Comparison of ENCODE assay signal across 7 cellular contexts in the genomic region with DNA sequence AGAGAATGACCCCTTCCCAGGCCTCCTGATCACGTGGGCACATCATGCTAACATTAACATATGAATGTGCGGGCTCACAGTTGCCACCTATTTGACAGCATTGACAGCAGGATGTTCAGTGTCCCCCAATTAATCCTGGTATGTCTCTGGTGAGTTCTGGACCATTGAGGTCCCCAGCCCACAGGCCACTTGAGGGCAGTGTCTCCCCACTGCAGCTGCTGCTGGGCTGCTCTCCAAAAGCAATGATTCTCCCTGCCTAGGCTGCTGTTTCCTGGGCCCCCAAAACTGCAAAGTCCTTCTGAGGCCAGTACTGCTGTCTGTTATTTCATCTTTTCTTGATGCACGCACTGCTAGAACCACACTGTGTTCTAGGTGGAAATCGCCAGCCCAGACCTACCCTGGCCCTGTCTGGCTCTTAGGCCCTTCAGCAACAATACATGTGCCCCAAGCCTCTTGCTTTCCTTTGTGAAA. TPM values are rescaled to one million over a fixed set of nuclear protein-coding genes. Genes with fewer than 3 reads are reported as not detected.
A peak's percentile ranks its signal among the peaks of the same experiment; 100 is the strongest.
DNase-seq lines count a peak whose midpoint lies in the region; ATAC-seq and TF ChIP-seq lines count a peak whose summit lies in the region.

No MANE protein-coding gene starts in this region.

- DNase-seq in GM23338 (ENCODE audit: low spot score), result peak; percentile 84
- DNase-seq in NCI-H2227 (lab: John Stamatoyannopoulos, UW; ENCODE audit: unreplicated experiment), result peak; percentile 50
- DNase-seq in colonic mucosa, result no peak
- DNase-seq in medulla oblongata (ENCODE audit: extremely low spot score), result peak; percentile 60
- DNase-seq in GDM1 (lab: John Stamatoyannopoulos, UW), result no peak

- no peaks in the 10 kb centered on the region for H3K4me1 ChIP-seq in GM23338 (ENCODE audit: insufficient read depth)
- no peaks in the 10 kb centered on the region for H3K4me1 ChIP-seq in colonic mucosa

- no peaks in the 10 kb centered on the region for H3K79me2 ChIP-seq in GM23338 (replicated peaks; ENCODE audit: insufficient read depth)

- no peaks in the 10 kb centered on the region for H3F3A ChIP-seq in GM23338 (replicated peaks; ENCODE audit: low read depth)

- H3K27me3 Mint-ChIP-seq in GM23338 (ENCODE audit: insufficient read depth, low read depth, poor library complexity), result no peaks in the 10 kb centered on the region

- no peaks in the 10 kb centered on the region for H4K20me1 ChIP-seq in GM23338 (replicated peaks; ENCODE audit: insufficient read depth)

- H3K27ac Mint-ChIP-seq in GM23338, result no peak overlapping the region

- no peak overlapping the region for H3K27ac ChIP-seq in GM23338 (ENCODE audit: low read depth)
- H3K27ac ChIP-seq in colonic mucosa, result no peak overlapping the region

- intact Hi-C loops in colonic mucosa (cut with DNase I), result loop anchor here (10.0 kb wide), 1 partner anchor 278 kb away; no protein-coding TSS in a partner anchor

- no peaks in the 10 kb centered on the region for H3K36me3 Mint-ChIP-seq in GM23338 (ENCODE audit: low read depth)

- no peaks in the 10 kb centered on the region for H3K9me2 ChIP-seq in GM23338 (ENCODE audit: insufficient read depth)

- H3K9ac ChIP-seq in colonic mucosa (ENCODE audit: low read depth in 2 of 2, low read length in 2 of 2), result no peak overlapping the region

- H3K9me3 ChIP-seq in colonic mucosa, result no peaks in the 10 kb centered on the region

- H3K36me3 ChIP-seq in GM23338 (ENCODE audit: insufficient read depth) (no peaks in the 10 kb centered on the region), colonic mucosa (no peaks in the 10 kb centered on the region)

- TF ChIP-seq CTCF in GM23338 (conservative IDR thresholded peaks at IDR 0.05; ENCODE audit: low read depth in 2 of 2) (peak; percentile 90 to 97), colonic mucosa (IDR thresholded peaks at IDR 0.05) (peak; percentile 40)

- peaks cover 7% of the 10 kb centered on the region for H3K4me1 Mint-ChIP-seq in GM23338

- no peak overlapping the region for H3K4me3 ChIP-seq in GM23338
- H3K4me3 ChIP-seq in colonic mucosa, result no peak overlapping the region

- no peaks in the 10 kb centered on the region for H3K9me3 Mint-ChIP-seq in GM23338

- ATAC-seq in GM23338 (peak; percentile 100), GM21723 (IDR thresholded peaks at IDR 0.05; ENCODE audit: unreplicated experiment) (no peak), GM21786 (IDR thresholded peaks at IDR 0.05; ENCODE audit: unreplicated experiment) (no peak)

- no peak overlapping the region for H3K4me2 ChIP-seq in GM23338

- no peaks in the 10 kb centered on the region for H3K27me3 ChIP-seq in GM23338 (ENCODE audit: insufficient read depth)
- no peaks in the 10 kb centered on the region for H3K27me3 ChIP-seq in colonic mucosa

- H2AFZ ChIP-seq in GM23338, result peak overlapping the region; percentile 95

- H3K4me3 Mint-ChIP-seq in GM23338, result no peak overlapping the region

TF ChIP-seq in GM23338, 12 proteins besides CTCF, POLR2A, EP300 and RAD21 (continues in another document):
- TF ChIP-seq, protein P1, sequence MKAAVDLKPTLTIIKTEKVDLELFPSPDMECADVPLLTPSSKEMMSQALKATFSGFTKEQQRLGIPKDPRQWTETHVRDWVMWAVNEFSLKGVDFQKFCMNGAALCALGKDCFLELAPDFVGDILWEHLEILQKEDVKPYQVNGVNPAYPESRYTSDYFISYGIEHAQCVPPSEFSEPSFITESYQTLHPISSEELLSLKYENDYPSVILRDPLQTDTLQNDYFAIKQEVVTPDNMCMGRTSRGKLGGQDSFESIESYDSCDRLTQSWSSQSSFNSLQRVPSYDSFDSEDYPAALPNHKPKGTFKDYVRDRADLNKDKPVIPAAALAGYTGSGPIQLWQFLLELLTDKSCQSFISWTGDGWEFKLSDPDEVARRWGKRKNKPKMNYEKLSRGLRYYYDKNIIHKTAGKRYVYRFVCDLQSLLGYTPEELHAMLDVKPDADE (IDR thresholded peaks at IDR 0.05), result no peak
- TF ChIP-seq, protein P2, sequence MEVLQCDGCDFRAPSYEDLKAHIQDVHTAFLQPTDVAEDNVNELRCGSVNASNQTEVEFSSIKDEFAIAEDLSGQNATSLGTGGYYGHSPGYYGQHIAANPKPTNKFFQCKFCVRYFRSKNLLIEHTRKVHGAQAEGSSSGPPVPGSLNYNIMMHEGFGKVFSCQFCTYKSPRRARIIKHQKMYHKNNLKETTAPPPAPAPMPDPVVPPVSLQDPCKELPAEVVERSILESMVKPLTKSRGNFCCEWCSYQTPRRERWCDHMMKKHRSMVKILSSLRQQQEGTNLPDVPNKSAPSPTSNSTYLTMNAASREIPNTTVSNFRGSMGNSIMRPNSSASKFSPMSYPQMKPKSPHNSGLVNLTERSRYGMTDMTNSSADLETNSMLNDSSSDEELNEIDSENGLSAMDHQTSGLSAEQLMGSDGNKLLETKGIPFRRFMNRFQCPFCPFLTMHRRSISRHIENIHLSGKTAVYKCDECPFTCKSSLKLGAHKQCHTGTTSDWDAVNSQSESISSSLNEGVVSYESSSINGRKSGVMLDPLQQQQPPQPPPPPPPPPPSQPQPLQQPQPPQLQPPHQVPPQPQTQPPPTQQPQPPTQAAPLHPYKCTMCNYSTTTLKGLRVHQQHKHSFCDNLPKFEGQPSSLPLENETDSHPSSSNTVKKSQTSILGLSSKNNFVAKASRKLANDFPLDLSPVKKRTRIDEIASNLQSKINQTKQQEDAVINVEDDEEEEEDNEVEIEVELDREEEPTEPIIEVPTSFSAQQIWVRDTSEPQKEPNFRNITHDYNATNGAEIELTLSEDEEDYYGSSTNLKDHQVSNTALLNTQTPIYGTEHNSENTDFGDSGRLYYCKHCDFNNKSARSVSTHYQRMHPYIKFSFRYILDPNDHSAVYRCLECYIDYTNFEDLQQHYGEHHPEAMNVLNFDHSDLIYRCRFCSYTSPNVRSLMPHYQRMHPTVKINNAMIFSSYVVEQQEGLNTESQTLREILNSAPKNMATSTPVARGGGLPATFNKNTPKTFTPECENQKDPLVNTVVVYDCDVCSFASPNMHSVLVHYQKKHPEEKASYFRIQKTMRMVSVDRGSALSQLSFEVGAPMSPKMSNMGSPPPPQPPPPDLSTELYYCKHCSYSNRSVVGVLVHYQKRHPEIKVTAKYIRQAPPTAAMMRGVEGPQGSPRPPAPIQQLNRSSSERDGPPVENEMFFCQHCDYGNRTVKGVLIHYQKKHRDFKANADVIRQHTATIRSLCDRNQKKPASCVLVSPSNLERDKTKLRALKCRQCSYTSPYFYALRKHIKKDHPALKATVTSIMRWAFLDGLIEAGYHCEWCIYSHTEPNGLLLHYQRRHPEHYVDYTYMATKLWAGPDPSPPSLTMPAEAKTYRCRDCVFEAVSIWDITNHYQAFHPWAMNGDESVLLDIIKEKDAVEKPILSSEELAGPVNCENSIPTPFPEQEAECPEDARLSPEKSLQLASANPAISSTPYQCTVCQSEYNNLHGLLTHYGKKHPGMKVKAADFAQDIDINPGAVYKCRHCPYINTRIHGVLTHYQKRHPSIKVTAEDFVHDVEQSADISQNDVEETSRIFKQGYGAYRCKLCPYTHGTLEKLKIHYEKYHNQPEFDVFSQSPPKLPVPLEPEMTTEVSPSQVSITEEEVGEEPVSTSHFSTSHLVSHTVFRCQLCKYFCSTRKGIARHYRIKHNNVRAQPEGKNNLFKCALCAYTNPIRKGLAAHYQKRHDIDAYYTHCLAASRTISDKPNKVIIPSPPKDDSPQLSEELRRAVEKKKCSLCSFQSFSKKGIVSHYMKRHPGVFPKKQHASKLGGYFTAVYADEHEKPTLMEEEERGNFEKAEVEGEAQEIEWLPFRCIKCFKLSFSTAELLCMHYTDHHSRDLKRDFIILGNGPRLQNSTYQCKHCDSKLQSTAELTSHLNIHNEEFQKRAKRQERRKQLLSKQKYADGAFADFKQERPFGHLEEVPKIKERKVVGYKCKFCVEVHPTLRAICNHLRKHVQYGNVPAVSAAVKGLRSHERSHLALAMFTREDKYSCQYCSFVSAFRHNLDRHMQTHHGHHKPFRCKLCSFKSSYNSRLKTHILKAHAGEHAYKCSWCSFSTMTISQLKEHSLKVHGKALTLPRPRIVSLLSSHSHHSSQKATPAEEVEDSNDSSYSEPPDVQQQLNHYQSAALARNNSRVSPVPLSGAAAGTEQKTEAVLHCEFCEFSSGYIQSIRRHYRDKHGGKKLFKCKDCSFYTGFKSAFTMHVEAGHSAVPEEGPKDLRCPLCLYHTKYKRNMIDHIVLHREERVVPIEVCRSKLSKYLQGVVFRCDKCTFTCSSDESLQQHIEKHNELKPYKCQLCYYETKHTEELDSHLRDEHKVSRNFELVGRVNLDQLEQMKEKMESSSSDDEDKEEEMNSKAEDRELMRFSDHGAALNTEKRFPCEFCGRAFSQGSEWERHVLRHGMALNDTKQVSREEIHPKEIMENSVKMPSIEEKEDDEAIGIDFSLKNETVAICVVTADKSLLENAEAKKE (CRISPR knock-in tag; IDR thresholded peaks at IDR 0.05), result no peak
- no peak for TF ChIP-seq CREB1 (CRISPR knock-in tag; IDR thresholded peaks at IDR 0.05; ENCODE audit: low read depth)
- no peak for TF ChIP-seq ZNF114 (CRISPR knock-in tag; IDR thresholded peaks at IDR 0.05)
- no peak for TF ChIP-seq EZH2 (IDR thresholded peaks at IDR 0.05; ENCODE audit: low read depth, unreplicated experiment)
- TF ChIP-seq STAT1 (IDR thresholded peaks at IDR 0.05; ENCODE audit: unreplicated experiment), result no peak
- TF ChIP-seq JUNB (IDR thresholded peaks at IDR 0.05; ENCODE audit: unreplicated experiment), result no peak
- no peak for TF ChIP-seq ZNF331 (CRISPR knock-in tag; IDR thresholded peaks at IDR 0.05; ENCODE audit: low read depth)
- TF ChIP-seq EZH2phosphoT487 (IDR thresholded peaks at IDR 0.05; ENCODE audit: unreplicated experiment), result no peak

RNA-seq across cellular contexts. Expression of a gene that starts 52.7 kb away (rescaled TPM):
- total RNA-seq in GM23338 (2014; rRNA removed; shearing (Covaris generic)), result 4.4 and 8.5 TPM in 2 replicates
- polyA plus RNA-seq in GM23338 (2016; fragmentation: Nextera tagmentation; extraction: Ambion mirVana), result 1.3 TPM in 2 replicates
- total RNA-seq in colonic mucosa, result 1 to 10 TPM in 1 of 2 donors, under 1 TPM in 1; 0.27 to 1.8 TPM

Comparison
In these comparisons a context has a peak if more than half of its experiments do, and no peak if none do; other contexts are left out.
1. DNase-seq: peak in GM23338 (single experiment), NCI-H2227 (single experiment) and medulla oblongata (single experiment); none in colonic mucosa (single experiment) and GDM1 (single experiment).